Comparison of ENCODE assay signal across 11 cellular contexts in genomic region chr7:136030867-136031318, GRCh38. TPM values are rescaled to one million over a fixed set of nuclear protein-coding genes. Genes with fewer than 3 reads are reported as not detected.
DNase-seq lines count a peak whose midpoint lies in the region; ATAC-seq and TF ChIP-seq lines count a peak whose summit lies in the region.
"Had no signal": no experiment of that assay in that cellular context is flagged by ENCODE, and none has a peak within 500 bp of the region (broad histone marks: within the 10 kb centered on the region; RNA-seq: fewer than 3 reads in every experiment).

No MANE protein-coding gene starts in this region.

- CTCF ChIA-PET in activated CD4-positive, alpha-beta T cell treated with anti-CD3 and anti-CD28 coated beads, Interleukin-2, amount 10 ng/mL, durations not matched to agents 7 days and 5 days (lab: Charles Lee) = no interaction called here

- H3K27me3 Mint-ChIP-seq in activated CD4-positive, alpha-beta T cell treated with anti-CD3 and anti-CD28 coated beads, Interleukin-2, amount 10 ng/mL, durations not matched to agents 24 days and 14 days = no peaks in the 10 kb centered on the region
- H3K27me3 Mint-ChIP-seq in activated CD4-positive, alpha-beta T cell treated with anti-CD3 and anti-CD28 coated beads, Interleukin-2, amount 10 ng/mL, durations not matched to agents 7 days and 5 days = no peaks in the 10 kb centered on the region
- H3K27me3 Mint-ChIP-seq in mesothelial cell of epicardium (ENCODE audit: low read depth) = no peaks in the 10 kb centered on the region

- no peak for TF ChIP-seq CTCF in mesothelial cell of epicardium (IDR thresholded peaks at IDR 0.05; ENCODE audit: unreplicated experiment)

- H3K27ac Mint-ChIP-seq in activated CD4-positive, alpha-beta T cell treated with anti-CD3 and anti-CD28 coated beads, Interleukin-2, amount 10 ng/mL, durations not matched to agents 24 days and 14 days = peak overlapping the region; percentile 77
- H3K27ac Mint-ChIP-seq in activated CD4-positive, alpha-beta T cell treated with anti-CD3 and anti-CD28 coated beads, Interleukin-2, amount 10 ng/mL, durations not matched to agents 7 days and 5 days = no peak overlapping the region
- H3K27ac Mint-ChIP-seq in mesothelial cell of epicardium = peak overlapping the region; percentile 70
- H3K27ac Mint-ChIP-seq: nephron had no signal

- ATAC-seq in GM21723 (IDR thresholded peaks at IDR 0.05; ENCODE audit: unreplicated experiment) (peak; percentile 91), HG03432 (IDR thresholded peaks at IDR 0.05; ENCODE audit: unreplicated experiment) (peak; percentile 96)
- ATAC-seq: A549 had no signal

- intact Hi-C loops in activated CD4-positive, alpha-beta T cell treated with anti-CD3 and anti-CD28 coated beads, Interleukin-2, amount 10 ng/mL, durations not matched to agents 24 days and 14 days (cut with micrococcal nuclease) = loop anchor here (1.0 kb wide), 3 partner anchors 14 to 51 kb away; no protein-coding TSS in a partner anchor

- H3K4me3 Mint-ChIP-seq in activated CD4-positive, alpha-beta T cell treated with anti-CD3 and anti-CD28 coated beads, Interleukin-2, amount 10 ng/mL, durations not matched to agents 24 days and 14 days = peak overlapping the region; percentile 27
- no peak overlapping the region for H3K4me3 Mint-ChIP-seq in activated CD4-positive, alpha-beta T cell treated with anti-CD3 and anti-CD28 coated beads, Interleukin-2, amount 10 ng/mL, durations not matched to agents 7 days and 5 days
- no peak overlapping the region for H3K4me3 Mint-ChIP-seq in mesothelial cell of epicardium
- H3K4me3 Mint-ChIP-seq: nephron had no signal

- POLR2A ChIA-PET in activated CD4-positive, alpha-beta T cell treated with anti-CD3 and anti-CD28 coated beads, Interleukin-2, amount 10 ng/mL, durations not matched to agents 7 days and 5 days (lab: Charles Lee) = no interaction called here

- peaks cover 4% of the 10 kb centered on the region for H3K36me3 Mint-ChIP-seq in activated CD4-positive, alpha-beta T cell treated with anti-CD3 and anti-CD28 coated beads, Interleukin-2, amount 10 ng/mL, durations not matched to agents 24 days and 14 days (ENCODE audit: low read depth)
- H3K36me3 Mint-ChIP-seq in activated CD4-positive, alpha-beta T cell treated with anti-CD3 and anti-CD28 coated beads, Interleukin-2, amount 10 ng/mL, durations not matched to agents 7 days and 5 days (ENCODE audit: low read depth) = no peaks in the 10 kb centered on the region
- peaks cover 5% of the 10 kb centered on the region for H3K36me3 Mint-ChIP-seq in mesothelial cell of epicardium

- no peaks in the 10 kb centered on the region for H3K9me3 Mint-ChIP-seq in activated CD4-positive, alpha-beta T cell treated with anti-CD3 and anti-CD28 coated beads, Interleukin-2, amount 10 ng/mL, durations not matched to agents 24 days and 14 days
- peaks cover 2% of the 10 kb centered on the region for H3K9me3 Mint-ChIP-seq in activated CD4-positive, alpha-beta T cell treated with anti-CD3 and anti-CD28 coated beads, Interleukin-2, amount 10 ng/mL, durations not matched to agents 7 days and 5 days
- peaks cover 18% of the 10 kb centered on the region for H3K9me3 Mint-ChIP-seq in mesothelial cell of epicardium
- H3K9me3 Mint-ChIP-seq: nephron had no signal

- DNase-seq in activated CD4-positive, alpha-beta T cell treated with anti-CD3 and anti-CD28 coated beads, Interleukin-2, amount 10 ng/mL, durations not matched to agents 24 days and 14 days = peak; percentile 57
- no peak for DNase-seq in activated CD4-positive, alpha-beta T cell treated with anti-CD3 and anti-CD28 coated beads, Interleukin-2, amount 10 ng/mL, durations not matched to agents 7 days and 5 days
- no peak for DNase-seq in mesothelial cell of epicardium (ENCODE audit: low spot score in 2 of 2, unreplicated experiment in 2 of 2)
- DNase-seq in foreskin melanocyte = no peak
- no peak for DNase-seq in NCI-H345 (lab: John Stamatoyannopoulos, UW)
- DNase-seq in NCI-H146 (lab: John Stamatoyannopoulos, UW) = no peak
- DNase-seq: IMR-90 had no signal

- H3K4me1 Mint-ChIP-seq in activated CD4-positive, alpha-beta T cell treated with anti-CD3 and anti-CD28 coated beads, Interleukin-2, amount 10 ng/mL, durations not matched to agents 24 days and 14 days = peaks cover 13% of the 10 kb centered on the region
- H3K4me1 Mint-ChIP-seq in activated CD4-positive, alpha-beta T cell treated with anti-CD3 and anti-CD28 coated beads, Interleukin-2, amount 10 ng/mL, durations not matched to agents 7 days and 5 days = peaks cover 11% of the 10 kb centered on the region
- peaks cover 67% of the 10 kb centered on the region for H3K4me1 Mint-ChIP-seq in mesothelial cell of epicardium

RNA-seq across cellular contexts. Expression of gene MTPN, which starts 53.7 kb away (rescaled TPM):
- total RNA-seq in activated CD4-positive, alpha-beta T cell treated with anti-CD3 and anti-CD28 coated beads, Interleukin-2, amount 10 ng/mL, durations not matched to agents 24 days and 14 days = 121 and 126 TPM in 2 replicates
- total RNA-seq in activated CD4-positive, alpha-beta T cell treated with anti-CD3 and anti-CD28 coated beads, Interleukin-2, amount 10 ng/mL, durations not matched to agents 7 days and 5 days = 100 to 1,000 TPM; 128 to 168 TPM
- 112 to 115 TPM (median 114 TPM) in 3 replicates for total RNA-seq in mesothelial cell of epicardium
